20 cellular contexts compared by ENCODE assay signal in the genomic region with DNA sequence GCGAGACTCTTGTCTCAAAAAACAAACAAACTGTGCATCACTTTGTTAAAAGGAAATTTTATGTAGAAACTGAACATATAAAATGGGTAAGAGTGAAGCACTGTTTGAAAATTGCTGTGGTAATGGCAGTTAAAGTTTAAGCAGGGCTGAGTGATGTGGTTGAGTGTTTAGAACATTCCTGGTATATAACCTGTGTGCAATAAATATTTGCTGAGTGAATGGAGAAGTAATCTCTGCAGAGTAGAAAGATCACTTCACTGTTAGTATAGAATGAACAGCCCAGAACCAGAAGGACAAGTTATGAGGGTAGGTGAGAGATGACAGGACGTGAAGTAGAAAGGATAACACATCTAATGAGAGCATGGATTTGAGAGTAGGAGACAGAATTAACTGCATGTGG. TPM values are rescaled to one million over a fixed set of nuclear protein-coding genes. Genes with fewer than 3 reads are reported as not detected.
A peak's percentile ranks its signal among the peaks of the same experiment; 100 is the strongest.
DNase-seq lines count a peak whose midpoint lies in the region; ATAC-seq and TF ChIP-seq lines count a peak whose summit lies in the region.
"Had no signal": no experiment of that assay in that cellular context is flagged by ENCODE, and none has a peak within 500 bp of the region (broad histone marks: within the 10 kb centered on the region; RNA-seq: fewer than 3 reads in every experiment).

No MANE protein-coding gene starts in this region.

- H3K9me2 ChIP-seq in hepatocyte (replicated peaks; ENCODE audit: insufficient read depth), result no peaks in the 10 kb centered on the region

- no peaks in the 10 kb centered on the region for H3K4me1 Mint-ChIP-seq in natural killer cell treated with Interleukin-12 subunit alpha and Interleukin-12 subunit beta and Interleukin-15 and Interleukin-18, amount 100 ng/mL, for 72 hours (ENCODE audit: low read depth in 2 of 2)

- peak in 1 of 4 donors; percentile 22 for ATAC-seq in psoas muscle
- no peak for ATAC-seq in natural killer cell treated with Interleukin-12 subunit alpha and Interleukin-12 subunit beta and Interleukin-15 and Interleukin-18, amount 100 ng/mL, for 72 hours
- ATAC-seq in GM18907 (IDR thresholded peaks at IDR 0.05; ENCODE audit: unreplicated experiment), result no peak
- ATAC-seq: CD8-positive, alpha-beta T cell; K562 had no signal

- no peak overlapping the region for H2AFZ ChIP-seq in hepatocyte

- no peak overlapping the region for H3K4me3 Mint-ChIP-seq in natural killer cell treated with Interleukin-12 subunit alpha and Interleukin-12 subunit beta and Interleukin-15 and Interleukin-18, amount 100 ng/mL, for 72 hours
- H3K4me3 Mint-ChIP-seq: CD8-positive, alpha-beta T cell had no signal

- H3K9me3 ChIP-seq in hepatocyte (ENCODE audit: low read depth) (no peaks in the 10 kb centered on the region), psoas muscle (no peaks in the 10 kb centered on the region)
- H3K9me3 ChIP-seq: HAP-1 had no signal

- no peaks in the 10 kb centered on the region for H3K9me3 Mint-ChIP-seq in natural killer cell treated with Interleukin-12 subunit alpha and Interleukin-12 subunit beta and Interleukin-15 and Interleukin-18, amount 100 ng/mL, for 72 hours
- H3K9me3 Mint-ChIP-seq: CD8-positive, alpha-beta T cell had no signal

- no peaks in the 10 kb centered on the region for H4K20me1 ChIP-seq in hepatocyte (ENCODE audit: insufficient read depth, poor library complexity, severe bottlenecking)

- peak overlapping the region; percentile 71 for H3K27ac ChIP-seq in hepatocyte
- peak overlapping the region; percentile 15 for H3K27ac ChIP-seq in psoas muscle
- no peak overlapping the region for H3K27ac ChIP-seq in coronary artery
- H3K27ac ChIP-seq: 22Rv1, HL-60 had no signal

- H3K4me1 ChIP-seq in hepatocyte (ENCODE audit: insufficient read depth) (peaks cover 3% of the 10 kb centered on the region), psoas muscle (peaks cover 36% of the 10 kb centered on the region)
- H3K4me1 ChIP-seq: HAP-1 had no signal

- no peak overlapping the region for H3K27ac Mint-ChIP-seq in natural killer cell treated with Interleukin-12 subunit alpha and Interleukin-12 subunit beta and Interleukin-15 and Interleukin-18, amount 100 ng/mL, for 72 hours
- H3K27ac Mint-ChIP-seq: CD8-positive, alpha-beta T cell had no signal

- H3K36me3 ChIP-seq in hepatocyte (replicated peaks; ENCODE audit: insufficient read depth, low read depth), result no peaks in the 10 kb centered on the region
- no peaks in the 10 kb centered on the region for H3K36me3 ChIP-seq in psoas muscle (ENCODE audit: insufficient read depth in 1 of 2, low read depth in 1 of 2)
- H3K36me3 ChIP-seq: HAP-1 had no signal

- peaks cover 0 to 2% of the 10 kb centered on the region in 2 donors for H3K27me3 Mint-ChIP-seq in natural killer cell treated with Interleukin-12 subunit alpha and Interleukin-12 subunit beta and Interleukin-15 and Interleukin-18, amount 100 ng/mL, for 72 hours

- H3K36me3 Mint-ChIP-seq in natural killer cell treated with Interleukin-12 subunit alpha and Interleukin-12 subunit beta and Interleukin-15 and Interleukin-18, amount 100 ng/mL, for 72 hours, result no peaks in the 10 kb centered on the region
- H3K36me3 Mint-ChIP-seq: CD8-positive, alpha-beta T cell had no signal

- intact Hi-C loops in psoas muscle (cut with DNase I), result no loop called here

- DNase-seq in DMS53 (lab: John Stamatoyannopoulos, UW), result peak; percentile 31
- no peak for DNase-seq in DMS53 treated with DMSO at 0.1 percent for 48 hours (lab: John Stamatoyannopoulos, UW; ENCODE audit: unreplicated experiment)
- peak; percentile 32 for DNase-seq in LoVo (ENCODE audit: low spot score)
- peak; percentile 48 for DNase-seq in hepatocyte (ENCODE audit: low spot score)
- DNase-seq in psoas muscle, result no peak
- DNase-seq in coronary artery (ENCODE audit: low spot score), result no peak
- no peak for DNase-seq in natural killer cell treated with Interleukin-12 subunit alpha and Interleukin-12 subunit beta and Interleukin-15 and Interleukin-18, amount 100 ng/mL, for 72 hours (ENCODE audit: low spot score)
- DNase-seq: CD8-positive, alpha-beta T cell; DMS 273 treated with DMSO at 0.1 percent for 48 hours; NCI-H1436 treated with DMSO at 0.1 percent for 48 hours; NCI-H2081; NCI-H2227 treated with DMSO at 0.1 percent for 48 hours; NCI-H69; NK-92 treated with Interleukin-12 subunit alpha and Interleukin-12 subunit beta, amount 100 ng/mL, for 24 hours had no signal

- no peak overlapping the region for H3K4me3 ChIP-seq in hepatocyte
- no peak overlapping the region for H3K4me3 ChIP-seq in psoas muscle
- no peak overlapping the region for H3K4me3 ChIP-seq in coronary artery
- H3K4me3 ChIP-seq: HAP-1, K562 had no signal

- 37% methylated on average over 2 of the region's 2 CpGs for WGBS in hepatocyte (ENCODE audit: low lambda C conversion rate, missing lambda C conversion rate)
- WGBS in psoas muscle, 3 donors, result 83 to 96% (median 92%) methylated on average over 2 of the region's 2 CpGs

- H3K4me2 ChIP-seq in hepatocyte, result peak overlapping the region; percentile 54

- no peak for TF ChIP-seq CTCF in hepatocyte (IDR thresholded peaks at IDR 0.05; ENCODE audit: poor library complexity)
- no peak for TF ChIP-seq CTCF in psoas muscle (IDR thresholded peaks at IDR 0.05)
- no peak for TF ChIP-seq CTCF in coronary artery (IDR thresholded peaks at IDR 0.05)

- H3K27me3 ChIP-seq in hepatocyte (no peaks in the 10 kb centered on the region), psoas muscle (ENCODE audit: insufficient read depth in 3 of 3, low read length in 2 of 3) (no peaks in the 10 kb centered on the region)

- peaks cover 52% of the 10 kb centered on the region for H3K79me2 ChIP-seq in hepatocyte

RNA-seq across cellular contexts. Expression of gene CECR2, which starts 27.3 kb away (rescaled TPM):
- total RNA-seq in hepatocyte (3.3 and 3.6 TPM in 2 replicates), psoas muscle (10 to 100 TPM; 19.6 to 24.1 (median 20.5) TPM)
- polyA plus RNA-seq in hepatocyte (1.2 and 2.2 TPM in 2 replicates), psoas muscle (1 to 10 TPM; 1.7 to 8.1 (median 3.1) TPM)
- not detected for total RNA-seq in natural killer cell treated with Interleukin-12 subunit alpha and Interleukin-12 subunit beta and Interleukin-15 and Interleukin-18, amount 100 ng/mL, for 72 hours
- polyA plus RNA-seq: BJ had no signal

Comparison
In these comparisons a context has a peak if more than half of its experiments do, and no peak if none do; other contexts are left out.
1. DNase-seq: peak in DMS53 (single experiment), LoVo (single experiment) and hepatocyte (single experiment); none in DMS53 treated with DMSO at 0.1 percent for 48 hours (single experiment), psoas muscle (0 of 2), coronary artery (single experiment) and natural killer cell treated with Interleukin-12 subunit alpha and Interleukin-12 subunit beta and Interleukin-15 and Interleukin-18, amount 100 ng/mL, for 72 hours (single experiment).
2. H3K27ac ChIP-seq: peak in hepatocyte (single experiment) and psoas muscle (single experiment); none in coronary artery (0 of 2).